21 cellular contexts compared by ENCODE assay signal in the genomic region with DNA sequence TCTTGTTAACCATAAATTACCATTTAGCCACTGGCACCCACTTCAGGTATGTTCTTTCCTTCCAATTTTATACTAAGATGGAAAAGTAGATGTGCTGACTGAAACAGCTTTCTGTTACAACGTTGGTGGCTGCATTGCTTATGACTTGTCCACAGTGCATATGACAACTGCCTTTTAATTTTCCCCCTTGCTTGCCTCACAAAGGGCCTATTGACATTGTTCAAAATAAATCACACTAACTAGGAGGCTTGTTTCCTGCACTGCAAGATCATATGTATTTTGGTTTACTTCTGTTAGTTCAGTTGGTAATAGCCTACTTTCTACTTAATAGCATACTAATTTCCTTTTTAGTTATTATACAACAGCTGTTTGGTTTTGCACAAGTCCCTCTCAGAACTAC. TPM values are rescaled to one million over a fixed set of nuclear protein-coding genes. Genes with fewer than 3 reads are reported as not detected.
A peak's percentile ranks its signal among the peaks of the same experiment; 100 is the strongest.
DNase-seq lines count a peak whose midpoint lies in the region; ATAC-seq, FAIRE-seq and TF ChIP-seq lines count a peak whose summit lies in the region.
"Had no signal": no experiment of that assay in that cellular context is flagged by ENCODE, and none has a peak within 500 bp of the region (broad histone marks: within the 10 kb centered on the region; RNA-seq: fewer than 3 reads in every experiment).

No MANE protein-coding gene starts in this region.

- peaks cover 14 to 17% of the 10 kb centered on the region in 2 donors for H3K4me1 Mint-ChIP-seq in natural killer cell
- peaks cover 9 to 15% of the 10 kb centered on the region in 2 donors for H3K4me1 Mint-ChIP-seq in natural killer cell treated with Interleukin-12 subunit alpha and Interleukin-12 subunit beta and Interleukin-15 and Interleukin-18, amount 100 ng/mL, for 72 hours (ENCODE audit: low read depth in 2 of 2)

- peaks cover 0 to 43% (median 22%) of the 10 kb centered on the region in 4 donors for H3K36me3 ChIP-seq in esophagus muscularis mucosa
- no peaks in the 10 kb centered on the region for H3K36me3 ChIP-seq in uterus

- no peak for DNase-seq in natural killer cell
- no peak for DNase-seq in natural killer cell treated with Interleukin-12 subunit alpha and Interleukin-12 subunit beta and Interleukin-15 and Interleukin-18, amount 100 ng/mL, for 72 hours (ENCODE audit: low spot score)
- DNase-seq in NCI-H774 (lab: John Stamatoyannopoulos, UW), result peak; percentile 46
- DNase-seq in esophagus muscularis mucosa (ENCODE audit: extremely low spot score), result no peak
- DNase-seq in uterus, result no peak
- DNase-seq in stimulated activated CD4-positive, alpha-beta T cell treated with anti-CD3 and anti-CD28 coated beads, Interleukin-4, amount 100 ng/mL, for 24 hours, result no peak
- DNase-seq: activated CD4-positive, alpha-beta T cell treated with anti-CD3 and anti-CD28 coated beads for 4 hours; C1 segment of cervical spinal cord; IMR-90; NCI-H526; occipital lobe had no signal

- 47% methylated on average over 1 of the region's 1 CpG for WGBS in esophagus muscularis mucosa

- peaks cover 18 to 36% (median 31%) of the 10 kb centered on the region in 4 donors for H3K4me1 ChIP-seq in esophagus muscularis mucosa
- no peaks in the 10 kb centered on the region for H3K4me1 ChIP-seq in uterus
- H3K4me1 ChIP-seq: suprapubic skin, vagina had no signal

- no peak for TF ChIP-seq EP300 in esophagus muscularis mucosa (IDR thresholded peaks at IDR 0.05)

- peak overlapping the region; percentile 16 to 62 for H3K27ac Mint-ChIP-seq in natural killer cell
- H3K27ac Mint-ChIP-seq in natural killer cell treated with Interleukin-12 subunit alpha and Interleukin-12 subunit beta and Interleukin-15 and Interleukin-18, amount 100 ng/mL, for 72 hours, result no peak overlapping the region
- H3K27ac Mint-ChIP-seq: activated naive CD8-positive, alpha-beta T cell; T-helper 2 cell treated with Interferon-gamma antibody and Interleukin-4, amounts not matched to agents 5 μg/mL and 100 μg/mL, for 36 hours had no signal

- no peaks in the 10 kb centered on the region for H3K9me3 ChIP-seq in esophagus muscularis mucosa
- H3K9me3 ChIP-seq in uterus, result no peaks in the 10 kb centered on the region
- H3K9me3 ChIP-seq: suprapubic skin, vagina had no signal

- no peak for TF ChIP-seq POLR2A in esophagus muscularis mucosa (IDR thresholded peaks at IDR 0.05; ENCODE audit: low read depth)
- no peak for TF ChIP-seq POLR2A in uterus (IDR thresholded peaks at IDR 0.05)

- ATAC-seq in natural killer cell (no peak), GM21367 (IDR thresholded peaks at IDR 0.05; ENCODE audit: unreplicated experiment) (no peak)
- ATAC-seq in natural killer cell treated with Interleukin-12 subunit alpha and Interleukin-12 subunit beta and Interleukin-15 and Interleukin-18, amount 100 ng/mL, for 72 hours, result no peak
- ATAC-seq: SK-N-SH treated with all-trans-retinoic acid at 6 μM for 48 hours had no signal

- TF ChIP-seq CTCF in natural killer cell (IDR thresholded peaks at IDR 0.05) (no peak), esophagus muscularis mucosa (IDR thresholded peaks at IDR 0.05) (no peak), uterus (IDR thresholded peaks at IDR 0.05) (no peak)

- H3K9me3 Mint-ChIP-seq in natural killer cell, result no peaks in the 10 kb centered on the region
- no peaks in the 10 kb centered on the region for H3K9me3 Mint-ChIP-seq in natural killer cell treated with Interleukin-12 subunit alpha and Interleukin-12 subunit beta and Interleukin-15 and Interleukin-18, amount 100 ng/mL, for 72 hours
- H3K9me3 Mint-ChIP-seq: central memory CD8-positive, alpha-beta T cell; T-helper 2 cell treated with Interferon-gamma antibody and Interleukin-4, amounts not matched to agents 5 μg/mL and 100 μg/mL, for 36 hours had no signal

- intact Hi-C loops in natural killer cell (cut with micrococcal nuclease), result no loop called here
- intact Hi-C loops in esophagus muscularis mucosa (cut with DNase I), result no loop called here
- intact Hi-C loops in uterus (cut with DNase I; ENCODE audit: low total_unique reads), result no loop called here

- FAIRE-seq in islet of Langerhans (lab: Jason Lieb, UNC), result peak; percentile 30
- FAIRE-seq: astrocyte, GM19239 had no signal

- H3K4me3 ChIP-seq in esophagus muscularis mucosa, result no peak overlapping the region
- no peak overlapping the region for H3K4me3 ChIP-seq in uterus
- H3K4me3 ChIP-seq: suprapubic skin, vagina had no signal

- no peaks in the 10 kb centered on the region for H3K27me3 Mint-ChIP-seq in natural killer cell (ENCODE audit: low read depth in 2 of 2)
- no peaks in the 10 kb centered on the region for H3K27me3 Mint-ChIP-seq in natural killer cell treated with Interleukin-12 subunit alpha and Interleukin-12 subunit beta and Interleukin-15 and Interleukin-18, amount 100 ng/mL, for 72 hours
- H3K27me3 Mint-ChIP-seq: activated naive CD8-positive, alpha-beta T cell; central memory CD8-positive, alpha-beta T cell had no signal

- H3K27me3 ChIP-seq in esophagus muscularis mucosa (no peaks in the 10 kb centered on the region), uterus (no peaks in the 10 kb centered on the region)
- H3K27me3 ChIP-seq: suprapubic skin, vagina had no signal

- H3K4me3 Mint-ChIP-seq in natural killer cell, result no peak overlapping the region
- H3K4me3 Mint-ChIP-seq in natural killer cell treated with Interleukin-12 subunit alpha and Interleukin-12 subunit beta and Interleukin-15 and Interleukin-18, amount 100 ng/mL, for 72 hours, result no peak overlapping the region
- H3K4me3 Mint-ChIP-seq: activated naive CD8-positive, alpha-beta T cell; central memory CD8-positive, alpha-beta T cell; T-helper 2 cell treated with Interferon-gamma antibody and Interleukin-4, amounts not matched to agents 5 μg/mL and 100 μg/mL, for 36 hours had no signal

- no peaks in the 10 kb centered on the region for H3K36me3 Mint-ChIP-seq in natural killer cell
- H3K36me3 Mint-ChIP-seq in natural killer cell treated with Interleukin-12 subunit alpha and Interleukin-12 subunit beta and Interleukin-15 and Interleukin-18, amount 100 ng/mL, for 72 hours, result peaks cover 4% of the 10 kb centered on the region

- no peak overlapping the region for H3K27ac ChIP-seq in esophagus muscularis mucosa (replicated peaks in 1 of 4)
- H3K27ac ChIP-seq in uterus, result no peak overlapping the region
- H3K27ac ChIP-seq: suprapubic skin, vagina had no signal

RNA-seq across cellular contexts. Expression of gene SCAF11, which starts 55.4 kb away (rescaled TPM):
- 100 to 1,000 TPM; 208 to 232 (median 220) TPM for total RNA-seq in natural killer cell
- total RNA-seq in natural killer cell treated with Interleukin-12 subunit alpha and Interleukin-12 subunit beta and Interleukin-15 and Interleukin-18, amount 100 ng/mL, for 72 hours, result 100 to 1,000 TPM; 106 to 117 TPM
- 100 to 1,000 TPM; 117 to 150 (median 132) TPM for total RNA-seq in esophagus muscularis mucosa
- total RNA-seq in uterus, result 100 to 1,000 TPM; 127 to 207 (median 170) TPM

Comparison
In these comparisons a context has a peak if more than half of its experiments do, and no peak if none do; other contexts are left out.
1. H3K27ac Mint-ChIP-seq: peak in natural killer cell (2 of 2); none in natural killer cell treated with Interleukin-12 subunit alpha and Interleukin-12 subunit beta and Interleukin-15 and Interleukin-18, amount 100 ng/mL, for 72 hours (0 of 2).